ENCODE assay signal across 21 cellular contexts in the genomic region with DNA sequence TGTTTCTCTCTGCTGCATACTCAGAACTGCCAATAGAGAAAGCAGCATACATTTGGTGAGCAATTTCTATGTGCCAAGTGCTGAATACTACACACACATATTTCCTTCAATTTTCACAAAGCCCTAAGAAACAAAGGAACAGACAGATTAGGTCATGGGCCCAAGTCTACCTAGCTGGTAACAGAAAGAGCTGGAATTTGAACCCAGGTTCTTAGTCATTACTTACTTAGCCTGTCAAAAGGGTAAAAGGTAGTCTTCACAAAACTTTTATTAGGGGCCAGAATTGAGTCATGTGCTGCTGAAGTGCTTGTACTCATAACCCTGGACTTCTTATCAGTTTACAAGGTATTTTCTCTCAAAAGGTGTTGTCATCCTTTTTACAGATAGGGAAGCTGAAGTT. TPM values are rescaled to one million over a fixed set of nuclear protein-coding genes. Genes with fewer than 3 reads are reported as not detected.
DNase-seq lines count a peak whose midpoint lies in the region; ATAC-seq, FAIRE-seq and TF ChIP-seq lines count a peak whose summit lies in the region.
"Had no signal": no experiment of that assay in that cellular context is flagged by ENCODE, and none has a peak within 500 bp of the region (broad histone marks: within the 10 kb centered on the region; RNA-seq: fewer than 3 reads in every experiment).

No MANE protein-coding gene starts in this region.

- peak overlapping the region; percentile 11 for H3K4me3 Mint-ChIP-seq in activated T-helper 17 cell treated with anti-CD3 and anti-CD28 coated beads, Interleukin-2, amount 50 U/mL, for 72 hours
- H3K4me3 Mint-ChIP-seq: B cell, CD14-positive monocyte had no signal

- peaks cover 28% of the 10 kb centered on the region for H3K27me3 Mint-ChIP-seq in activated T-helper 17 cell treated with anti-CD3 and anti-CD28 coated beads, Interleukin-2, amount 50 U/mL, for 72 hours

- no peak overlapping the region for H3K4me3 ChIP-seq in hepatocyte
- H3K4me3 ChIP-seq in pancreas: no peak overlapping the region

- FAIRE-seq in pancreas (lab: Jason Lieb, UNC) (peak; percentile 23), frontal cortex (lab: Jason Lieb, UNC) (no peak)
- FAIRE-seq: A204.1, GM19239, H1, RCC 7860 had no signal

- no peaks in the 10 kb centered on the region for H4K20me1 ChIP-seq in hepatocyte (ENCODE audit: insufficient read depth, poor library complexity, severe bottlenecking)

- H3K9me3 Mint-ChIP-seq in activated T-helper 17 cell treated with anti-CD3 and anti-CD28 coated beads, Interleukin-2, amount 50 U/mL, for 72 hours: peaks cover 5% of the 10 kb centered on the region

- H3K36me3 ChIP-seq in hepatocyte (replicated peaks; ENCODE audit: insufficient read depth, low read depth) (no peaks in the 10 kb centered on the region), pancreas (no peaks in the 10 kb centered on the region)

- intact Hi-C loops in pancreas (cut with DNase I): no loop called here

- H3K9me3 ChIP-seq in hepatocyte (ENCODE audit: low read depth): no peaks in the 10 kb centered on the region
- H3K9me3 ChIP-seq in pancreas: no peaks in the 10 kb centered on the region

- in situ Hi-C loops in G401 (cut with HindIII; ENCODE audit: low sequenced_read_pairs): no loop called here

- H3K4me1 Mint-ChIP-seq in activated T-helper 17 cell treated with anti-CD3 and anti-CD28 coated beads, Interleukin-2, amount 50 U/mL, for 72 hours: no peaks in the 10 kb centered on the region
- H3K4me1 Mint-ChIP-seq: B cell had no signal

- H3K27ac Mint-ChIP-seq in activated T-helper 17 cell treated with anti-CD3 and anti-CD28 coated beads, Interleukin-2, amount 50 U/mL, for 72 hours: no peak overlapping the region
- H3K27ac Mint-ChIP-seq: B cell, CD14-positive monocyte had no signal

- H3K9me2 ChIP-seq in hepatocyte (replicated peaks; ENCODE audit: insufficient read depth): no peaks in the 10 kb centered on the region

- H2AFZ ChIP-seq in hepatocyte: no peak overlapping the region

- H3K4me1 ChIP-seq in hepatocyte (ENCODE audit: insufficient read depth): peaks cover 19% of the 10 kb centered on the region
- H3K4me1 ChIP-seq in pancreas: no peaks in the 10 kb centered on the region

- peak; percentile 44 for ATAC-seq in activated T-helper 17 cell treated with anti-CD3 and anti-CD28 coated beads, Interleukin-2, amount 50 U/mL, for 72 hours (replicated peaks)
- no peak for ATAC-seq in pancreas
- ATAC-seq: HCT116 had no signal

- no peaks in the 10 kb centered on the region for H3K79me2 ChIP-seq in hepatocyte

- H3K27me3 ChIP-seq in hepatocyte: no peaks in the 10 kb centered on the region
- H3K27me3 ChIP-seq in pancreas: no peaks in the 10 kb centered on the region

- H3K4me2 ChIP-seq in hepatocyte: no peak overlapping the region

- TF ChIP-seq CTCF in hepatocyte (IDR thresholded peaks at IDR 0.05; ENCODE audit: poor library complexity): no peak
- TF ChIP-seq CTCF in pancreas (IDR thresholded peaks at IDR 0.05): no peak

- DNase-seq in LoVo (ENCODE audit: low spot score) (peak; percentile 89), hepatocyte (ENCODE audit: low spot score) (peak; percentile 75), pancreas (no peak), frontal cortex (ENCODE audit: low spot score in 2 of 2) (no peak), G401 (ENCODE audit: low spot score) (no peak)
- DNase-seq in activated naive CD4-positive, alpha-beta T cell treated with Interleukin-2 at 50 U/mL for 16 hours: no peak
- DNase-seq: DMS53, GF-D8, Karpas-422, NCI-H1417, NCI-H1694 treated with DMSO at 0.1 percent for 48 hours, NCI-H2081 treated with DMSO at 0.1 percent for 48 hours, SHP77 had no signal

- H3K27ac ChIP-seq in hepatocyte (peak overlapping the region; percentile 81), pancreas (no peak overlapping the region)

- H3K36me3 Mint-ChIP-seq in activated T-helper 17 cell treated with anti-CD3 and anti-CD28 coated beads, Interleukin-2, amount 50 U/mL, for 72 hours (ENCODE audit: low read depth): no peaks in the 10 kb centered on the region
- H3K36me3 Mint-ChIP-seq: CD14-positive monocyte had no signal

RNA-seq across cellular contexts. Expression of a gene that starts 10.4 kb away (rescaled TPM):
- 1 to 10 TPM; 6.2 to 6.4 TPM for total RNA-seq in activated T-helper 17 cell treated with anti-CD3 and anti-CD28 coated beads, Interleukin-2, amount 50 U/mL, for 72 hours
- total RNA-seq in hepatocyte (19.3 and 21.9 TPM in 2 replicates), pancreas (1 to 10 TPM; 3.2 to 7.9 (median 5.5) TPM), frontal cortex (12.6 TPM)
- polyA plus RNA-seq in hepatocyte (22.5 and 32.4 TPM in 2 replicates), pancreas (1 to 10 TPM; 2.0 to 2.9 TPM)
- 0.07 TPM in 1 of 2 replicates, not detected in the other for total RNA-seq in G401 (2014; rRNA removed; shearing (Covaris generic))

Comparison
In these comparisons a context has a peak if more than half of its experiments do, and no peak if none do; other contexts are left out.
1. DNase-seq: peak in LoVo (single experiment) and hepatocyte (single experiment); none in pancreas (0 of 6), frontal cortex (0 of 2), activated naive CD4-positive, alpha-beta T cell treated with Interleukin-2 at 50 U/mL for 16 hours (single experiment) and G401 (single experiment).